Comparison of ENCODE assay signal across 23 cellular contexts in the genomic region with DNA sequence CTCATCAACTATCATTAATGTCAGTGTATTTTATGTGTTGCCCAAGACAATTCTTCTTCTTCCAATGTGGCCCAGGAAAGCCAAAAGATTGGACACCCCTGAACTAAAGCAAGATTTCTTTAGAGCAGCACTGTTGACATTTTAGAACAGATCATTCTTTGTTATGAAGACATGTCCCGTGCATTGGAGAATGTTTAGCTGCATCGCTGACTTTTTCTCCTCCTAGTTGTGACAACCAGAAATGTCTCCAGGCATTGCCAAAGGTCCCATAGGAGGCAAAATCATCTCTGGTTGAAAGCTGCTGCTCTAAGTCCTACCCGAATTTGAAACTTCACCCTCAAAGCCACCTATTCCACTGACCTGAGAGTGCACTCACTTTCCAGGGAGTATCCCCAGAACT.
"Had no signal": no experiment of that assay in that cellular context is flagged by ENCODE, and none has a peak within 500 bp of the region (broad histone marks: within the 10 kb centered on the region; RNA-seq: fewer than 3 reads in every experiment).

No MANE protein-coding gene starts in this region.

- DNase-seq: colonic mucosa; cortex of kidney; dermis blood vessel endothelial cell; dorsolateral prefrontal cortex; effector CD4-positive, alpha-beta T cell; effector CD8-positive, alpha-beta T cell; effector memory CD4-positive, alpha-beta T cell; effector memory CD8-positive, alpha-beta T cell; endodermal cell; erythroblast; esophagus squamous epithelium; foreskin fibroblast; foreskin keratinocyte; gastrocnemius medialis; glutamatergic neuron; head of caudate nucleus; heart left ventricle; heart right ventricle had no signal

- H3K27ac ChIP-seq: colonic mucosa, coronary artery, dorsolateral prefrontal cortex, epithelial cell of prostate, esophagus muscularis mucosa, esophagus squamous epithelium, foreskin keratinocyte, gastrocnemius medialis, gastroesophageal sphincter, heart left ventricle, heart right ventricle had no signal

- H3K4me3 ChIP-seq: colonic mucosa, coronary artery, dorsolateral prefrontal cortex, esophagus muscularis mucosa, esophagus squamous epithelium, gastrocnemius medialis, gastroesophageal sphincter, heart left ventricle, heart right ventricle had no signal

- H3K4me1 ChIP-seq: colonic mucosa, esophagus muscularis mucosa, esophagus squamous epithelium, foreskin keratinocyte, gastroesophageal sphincter had no signal

- H3K27me3 ChIP-seq: colonic mucosa, gastrocnemius medialis, heart left ventricle, heart right ventricle had no signal

- H3K9me3 ChIP-seq: colonic mucosa, esophagus squamous epithelium, gastrocnemius medialis had no signal

- ATAC-seq: effector memory CD8-positive, alpha-beta T cell; esophagus mucosa; foreskin keratinocyte; gastrocnemius medialis; gastroesophageal sphincter; heart left ventricle; heart right ventricle had no signal

- H3K36me3 ChIP-seq: colonic mucosa, esophagus muscularis mucosa, esophagus squamous epithelium, gastrocnemius medialis, gastroesophageal sphincter, heart left ventricle, heart right ventricle had no signal
